Comparison of ENCODE assay signal across 33 cellular contexts in genomic region chr1:177068011-177068410, GRCh38.
"Had no signal": no experiment of that assay in that cellular context is flagged by ENCODE, and none has a peak within 500 bp of the region (broad histone marks: within the 10 kb centered on the region; RNA-seq: fewer than 3 reads in every experiment).

No MANE protein-coding gene starts in this region.

- H2AFZ ChIP-seq: hepatocyte had no signal

- H3K4me2 ChIP-seq: hepatocyte had no signal

- H3K4me1 Mint-ChIP-seq: immature natural killer cell; naive thymus-derived CD8-positive, alpha-beta T cell; stimulated activated memory B cell treated with anti-CD40 and anti-IgM and Interleukin-4, amounts not matched to agents 10 μg/mL and 1 μg/mL and 100 μg/mL, for 72 hours; stimulated activated naive CD8-positive, alpha-beta T cell treated with anti-CD3 and anti-CD28 coated beads, Interleukin-15, amount 100 ng/mL, for 72 hours had no signal

- H3K27me3 Mint-ChIP-seq: stimulated activated memory B cell treated with anti-CD40 and anti-IgM and Interleukin-4, amounts not matched to agents 10 μg/mL and 1 μg/mL and 100 μg/mL, for 72 hours; stimulated activated naive CD8-positive, alpha-beta T cell treated with anti-CD3 and anti-CD28 coated beads, Interleukin-15, amount 100 ng/mL, for 72 hours had no signal

- H3K27me3 ChIP-seq: hepatocyte, left lung, pancreas, spleen, testis, thyroid gland, transverse colon, upper lobe of left lung, vagina had no signal

- H3K4me3 ChIP-seq: hepatocyte, left lung, lower lobe of right lung, pancreas, prostate gland, spleen, testis, thyroid gland, transverse colon, upper lobe of left lung, vagina had no signal

- H3K4me1 ChIP-seq: left lung, lower lobe of right lung, pancreas, prostate gland, spleen, testis, thyroid gland, transverse colon, upper lobe of left lung, vagina had no signal

- H3K36me3 Mint-ChIP-seq: immature natural killer cell; naive thymus-derived CD8-positive, alpha-beta T cell; stimulated activated memory B cell treated with anti-CD40 and anti-IgM and Interleukin-4, amounts not matched to agents 10 μg/mL and 1 μg/mL and 100 μg/mL, for 72 hours had no signal

- H3K79me2 ChIP-seq: hepatocyte had no signal

- H3K27ac Mint-ChIP-seq: immature natural killer cell; naive thymus-derived CD8-positive, alpha-beta T cell; nephron; stimulated activated memory B cell treated with anti-CD40 and anti-IgM and Interleukin-4, amounts not matched to agents 10 μg/mL and 1 μg/mL and 100 μg/mL, for 72 hours; stimulated activated naive CD8-positive, alpha-beta T cell treated with anti-CD3 and anti-CD28 coated beads, Interleukin-15, amount 100 ng/mL, for 72 hours had no signal

- DNase-seq: immature natural killer cell; kidney; left colon; left lung; lower lobe of right lung; mammary epithelial cell; mesenchymal stem cell; naive thymus-derived CD8-positive, alpha-beta T cell; nucleus accumbens; pancreas; posterior cingulate gyrus; retina; right cardiac atrium; small intestine; spleen; stimulated activated CD4-positive, alpha-beta T cell treated with anti-CD3 and anti-CD28 coated beads, Interleukin-1b, Interleukin-23, amount 100 ng/mL, for 48 hours; stimulated activated CD4-positive, alpha-beta T cell treated with anti-CD3 and anti-CD28 coated beads, Interleukin-2, amount 100 ng/mL, for 48 hours; stimulated activated CD4-positive, alpha-beta T cell treated with anti-CD3 and anti-CD28 coated beads, Interleukin-4, amount 100 ng/mL, for 4 hours; stimulated activated CD8-positive, alpha-beta memory T cell treated with anti-CD3 and anti-CD28 coated beads, Interleukin-4, amount 100 ng/mL, for 48 hours; stimulated activated naive CD4-positive, alpha-beta T cell treated with Interleukin-2 at 50 U/mL for 16 hours; stimulated activated naive CD8-positive, alpha-beta T cell treated with anti-CD3 and anti-CD28 coated beads, Interleukin-15, amount 100 ng/mL, for 72 hours; substantia nigra; testis; thyroid gland; transverse colon; upper lobe of left lung had no signal

- ATAC-seq: left colon; left lung; lower lobe of right lung; naive thymus-derived CD8-positive, alpha-beta T cell; pancreas; right cardiac atrium; sciatic nerve; stimulated activated memory B cell treated with anti-CD40 and anti-IgM and Interleukin-4, amounts not matched to agents 10 μg/mL and 1 μg/mL and 100 μg/mL, for 72 hours; stimulated activated naive CD8-positive, alpha-beta T cell treated with anti-CD3 and anti-CD28 coated beads, Interleukin-15, amount 100 ng/mL, for 72 hours had no signal

- H3K9me3 Mint-ChIP-seq: nephron; stimulated activated memory B cell treated with anti-CD40 and anti-IgM and Interleukin-4, amounts not matched to agents 10 μg/mL and 1 μg/mL and 100 μg/mL, for 72 hours had no signal

- H3K9me3 ChIP-seq: lower lobe of right lung, pancreas, prostate gland, spleen, testis, thyroid gland, transverse colon, upper lobe of left lung, vagina had no signal

- H3K27ac ChIP-seq: hepatocyte, left lung, lower lobe of right lung, pancreas, prostate gland, spleen, testis, thyroid gland, transverse colon, upper lobe of left lung, vagina had no signal

- H3K36me3 ChIP-seq: left lung, lower lobe of right lung, pancreas, prostate gland, spleen, thyroid gland, transverse colon, upper lobe of left lung, vagina had no signal

- H3K4me3 Mint-ChIP-seq: immature natural killer cell; naive thymus-derived CD8-positive, alpha-beta T cell; nephron; neural crest cell; stimulated activated memory B cell treated with anti-CD40 and anti-IgM and Interleukin-4, amounts not matched to agents 10 μg/mL and 1 μg/mL and 100 μg/mL, for 72 hours; stimulated activated naive CD8-positive, alpha-beta T cell treated with anti-CD3 and anti-CD28 coated beads, Interleukin-15, amount 100 ng/mL, for 72 hours had no signal
